Comparison of ENCODE assay signal across 1 cellular context in the genomic region with DNA sequence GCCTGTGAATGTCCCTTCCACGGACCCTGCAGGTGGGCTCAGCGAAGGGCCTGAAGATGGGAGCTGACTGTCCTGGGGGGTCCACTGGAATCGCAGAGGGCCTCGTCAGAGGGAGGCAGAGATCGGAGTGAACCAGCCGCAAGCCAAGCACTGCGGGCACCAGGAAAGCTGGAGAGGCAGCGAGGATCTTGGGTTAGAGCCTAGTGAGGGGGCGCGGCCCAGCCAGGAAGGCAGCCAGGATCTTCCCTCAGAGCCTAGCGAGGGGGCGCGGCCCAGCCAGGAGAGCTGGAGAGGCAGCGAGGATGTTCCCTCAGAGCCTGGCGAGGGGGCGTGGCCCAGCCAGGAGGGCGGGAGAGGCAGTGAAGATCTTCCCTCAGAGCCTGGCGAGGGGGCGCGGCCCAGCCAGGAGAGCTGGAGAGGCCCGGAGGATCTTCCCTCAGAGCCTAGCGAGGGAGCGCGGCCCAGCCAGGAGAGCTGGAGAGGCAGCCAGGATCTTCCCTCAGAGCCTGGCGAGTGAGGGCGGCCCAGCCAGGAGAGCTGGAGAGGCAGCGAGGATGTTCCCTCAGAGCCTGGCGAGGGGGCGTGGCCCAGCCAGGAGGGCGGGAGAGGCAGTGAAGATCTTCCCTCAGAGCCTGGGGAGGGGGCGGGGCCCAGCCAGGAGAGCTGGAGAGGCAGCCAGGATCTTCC.
TF ChIP-seq lines count a peak whose summit lies in the region.

No MANE protein-coding gene starts in this region.

TF ChIP-seq in HepG2, 621 proteins besides CTCF, POLR2A, EP300 and RAD21 (continued from another document):
- TF ChIP-seq, protein P1, sequence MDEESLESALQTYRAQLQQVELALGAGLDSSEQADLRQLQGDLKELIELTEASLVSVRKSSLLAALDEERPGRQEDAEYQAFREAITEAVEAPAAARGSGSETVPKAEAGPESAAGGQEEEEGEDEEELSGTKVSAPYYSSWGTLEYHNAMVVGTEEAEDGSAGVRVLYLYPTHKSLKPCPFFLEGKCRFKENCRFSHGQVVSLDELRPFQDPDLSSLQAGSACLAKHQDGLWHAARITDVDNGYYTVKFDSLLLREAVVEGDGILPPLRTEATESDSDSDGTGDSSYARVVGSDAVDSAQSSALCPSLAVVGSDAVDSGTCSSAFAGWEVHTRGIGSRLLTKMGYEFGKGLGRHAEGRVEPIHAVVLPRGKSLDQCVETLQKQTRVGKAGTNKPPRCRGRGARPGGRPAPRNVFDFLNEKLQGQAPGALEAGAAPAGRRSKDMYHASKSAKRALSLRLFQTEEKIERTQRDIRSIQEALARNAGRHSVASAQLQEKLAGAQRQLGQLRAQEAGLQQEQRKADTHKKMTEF (CRISPR knock-in tag; IDR thresholded peaks at IDR 0.05), result 0 out of 2 replicates have a peak, but pooled peaks have one; percentile 0
